Comparison of ENCODE assay signal across 8 cellular contexts in the genomic region with DNA sequence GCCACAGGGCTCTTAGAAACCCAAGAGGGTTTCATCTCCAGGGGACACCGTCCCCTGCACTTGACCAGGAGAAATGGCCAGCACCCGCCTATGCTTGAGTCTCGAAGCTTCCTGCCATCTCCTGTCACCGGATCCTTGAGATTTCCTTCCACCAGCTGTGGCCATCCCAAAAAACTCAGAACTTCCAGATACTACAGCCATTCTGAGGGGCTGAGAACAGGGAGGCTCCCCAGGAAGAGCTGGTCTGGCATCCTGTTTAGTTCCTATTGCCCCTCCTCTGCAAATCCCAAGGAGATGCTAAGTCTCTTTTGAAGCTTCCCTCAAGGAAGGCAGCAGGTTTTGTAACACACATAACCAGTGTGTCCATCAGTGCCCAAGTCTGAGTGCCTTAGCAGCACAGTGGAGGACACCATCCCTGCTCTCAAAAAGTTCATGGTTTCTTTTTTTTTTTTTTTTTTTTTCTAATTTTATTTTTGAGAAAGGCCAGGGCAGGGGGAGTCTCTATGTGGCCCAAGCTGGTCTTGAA. TPM values are rescaled to one million over a fixed set of nuclear protein-coding genes. Genes with fewer than 3 reads are reported as not detected.
DNase-seq lines count a peak whose midpoint lies in the region; ATAC-seq and TF ChIP-seq lines count a peak whose summit lies in the region.

No MANE protein-coding gene starts in this region.

- no peak overlapping the region for H3K4ac ChIP-seq in neuronal stem cell (ENCODE audit: low read length)

- no peak overlapping the region for H4K8ac ChIP-seq in neuronal stem cell (ENCODE audit: low read depth, low read length)

- peak overlapping the region; percentile 82; the same call in 1 of the 2 replicates for H3K27ac ChIP-seq in C4-2B
- no peak overlapping the region for H3K27ac ChIP-seq in neuronal stem cell (replicated peaks; ENCODE audit: low read length)

- H3K18ac ChIP-seq in neuronal stem cell (ENCODE audit: low read length): no peak overlapping the region

- peak overlapping the region; percentile 85 for H3K4me3 ChIP-seq in NB4 (ENCODE audit: low read depth, low read length)
- H3K4me3 ChIP-seq in neuronal stem cell (ENCODE audit: low read length in 2 of 2): peak overlapping the region in 1 of 2 donors; percentile 70

- peaks cover 22 to 37% of the 10 kb centered on the region in 2 donors for H3K4me1 ChIP-seq in neuronal stem cell (ENCODE audit: control insufficient read depth in 2 of 2, insufficient read depth in 1 of 2, low read depth in 1 of 2, low read length in 2 of 2)

- H2BK15ac ChIP-seq in neuronal stem cell (ENCODE audit: low read length): no peak overlapping the region

- no peak for ATAC-seq in GM21619 (IDR thresholded peaks at IDR 0.05; ENCODE audit: unreplicated experiment)

- no peak overlapping the region for H2BK120ac ChIP-seq in neuronal stem cell (ENCODE audit: low read depth, low read length)

- H4K91ac ChIP-seq in neuronal stem cell (ENCODE audit: low read depth, low read length, poor library complexity): no peak overlapping the region

- H3K4me1 Mint-ChIP-seq in dendritic cell treated with granulocyte-macrophage colony-stimulating factor and Interleukin-4, amounts not matched to agents 40 ng/mL and 50 ng/mL, for 4 days (ENCODE audit: low read depth): peaks cover 68% of the 10 kb centered on the region
- H3K4me1 Mint-ChIP-seq in nephron: peaks cover 47% of the 10 kb centered on the region

- no peak overlapping the region for H3K23ac ChIP-seq in neuronal stem cell (ENCODE audit: low read depth, low read length, poor library complexity)

- peak overlapping the region; percentile 96 for H3K27ac Mint-ChIP-seq in dendritic cell treated with granulocyte-macrophage colony-stimulating factor and Interleukin-4, amounts not matched to agents 40 ng/mL and 50 ng/mL, for 4 days
- H3K27ac Mint-ChIP-seq in nephron: peak overlapping the region; percentile 56 to 90 (median 77)

- TF ChIP-seq CTCF in C4-2B (conservative IDR thresholded peaks at IDR 0.05) (no peak), NB4 (IDR thresholded peaks at IDR 0.05; ENCODE audit: low read depth, low read length) (no peak), nephron (IDR thresholded peaks at IDR 0.05; ENCODE audit: unreplicated experiment in 3 of 3) (no peak)

- WGBS in neuronal stem cell (ENCODE audit: extremely low coverage in 2 of 2, insufficient read length in 2 of 2, insufficient replicate concordance in 1 of 2), 2 donors: no CpG with 5 or more reads among the region's 4 CpGs

- no peak overlapping the region for H2BK12ac ChIP-seq in neuronal stem cell (ENCODE audit: low read length)

- no peaks in the 10 kb centered on the region for H3K27me3 Mint-ChIP-seq in dendritic cell treated with granulocyte-macrophage colony-stimulating factor and Interleukin-4, amounts not matched to agents 40 ng/mL and 50 ng/mL, for 4 days
- H3K27me3 Mint-ChIP-seq in nephron (ENCODE audit: low read depth): no peaks in the 10 kb centered on the region

- DNase-seq in NB4 (ENCODE audit: low read depth) (no peak), neuronal stem cell (ENCODE audit: low spot score) (no peak), islet precursor cell (no peak), putamen (ENCODE audit: low spot score) (no peak)

- H3K4me2 ChIP-seq in neuronal stem cell (ENCODE audit: insufficient read depth, low read length, poor library complexity, severe bottlenecking): no peak overlapping the region

- no peak overlapping the region for H3K14ac ChIP-seq in neuronal stem cell (ENCODE audit: low read length)

- H2AK5ac ChIP-seq in neuronal stem cell (ENCODE audit: low read depth, low read length): no peak overlapping the region

- peak overlapping the region; percentile 92 for H3K4me3 Mint-ChIP-seq in dendritic cell treated with granulocyte-macrophage colony-stimulating factor and Interleukin-4, amounts not matched to agents 40 ng/mL and 50 ng/mL, for 4 days
- peak overlapping the region; percentile 87 to 92 (median 92) for H3K4me3 Mint-ChIP-seq in nephron

- intact Hi-C loops in dendritic cell treated with granulocyte-macrophage colony-stimulating factor and Interleukin-4, amounts not matched to agents 40 ng/mL and 50 ng/mL, for 4 days (cut with micrococcal nuclease): no loop called here

- H3K36me3 ChIP-seq in neuronal stem cell (replicated peaks in 1 of 2; ENCODE audit: control insufficient read depth in 2 of 2, insufficient read depth in 2 of 2, low read length in 2 of 2): peaks cover 8 to 51% of the 10 kb centered on the region in 2 donors

- no peak overlapping the region for H2AFZ ChIP-seq in neuronal stem cell (ENCODE audit: low read length)

- no peaks in the 10 kb centered on the region for H3K27me3 ChIP-seq in neuronal stem cell (ENCODE audit: control insufficient read depth in 3 of 3, insufficient read depth in 3 of 3, low read depth in 1 of 3, low read length in 3 of 3)

- H3K79me1 ChIP-seq in neuronal stem cell (ENCODE audit: low read depth, low read length): peaks cover 14% of the 10 kb centered on the region

- no peak overlapping the region for H3K9ac ChIP-seq in neuronal stem cell (ENCODE audit: low read depth, low read length, poor library complexity)

- H3K9me3 ChIP-seq in neuronal stem cell (replicated peaks in 1 of 2; ENCODE audit: control insufficient read depth in 2 of 2, insufficient read depth in 1 of 2, low read depth in 1 of 2, low read length in 2 of 2): peaks cover 0 to 1% of the 10 kb centered on the region in 2 donors

- H3K36me3 Mint-ChIP-seq in dendritic cell treated with granulocyte-macrophage colony-stimulating factor and Interleukin-4, amounts not matched to agents 40 ng/mL and 50 ng/mL, for 4 days (ENCODE audit: low read depth): peaks cover 41% of the 10 kb centered on the region
- peaks cover 12% of the 10 kb centered on the region for H3K36me3 Mint-ChIP-seq in nephron (ENCODE audit: low read depth)

- no peaks in the 10 kb centered on the region for H3K9me3 Mint-ChIP-seq in dendritic cell treated with granulocyte-macrophage colony-stimulating factor and Interleukin-4, amounts not matched to agents 40 ng/mL and 50 ng/mL, for 4 days
- H3K9me3 Mint-ChIP-seq in nephron: no peaks in the 10 kb centered on the region

- TF ChIP-seq POLR2A in NB4 (IDR thresholded peaks at IDR 0.05; ENCODE audit: extremely low read depth, insufficient read length): no peak

- H2BK5ac ChIP-seq in neuronal stem cell (ENCODE audit: low read length): no peak overlapping the region

RNA-seq across cellular contexts. Expression of a gene that starts 2.0 kb away (rescaled TPM):
- 43.3 TPM for polyA plus RNA-seq in neuronal stem cell (2013, experiment 1 of 2)
- 46.8 TPM for polyA plus RNA-seq in neuronal stem cell (2013, experiment 2 of 2)

RNA-seq across cellular contexts. Expression of a gene that starts 26.8 kb away (rescaled TPM):
- polyA plus RNA-seq in neuronal stem cell (2013, experiment 1 of 2): 28.7 TPM
- polyA plus RNA-seq in neuronal stem cell (2013, experiment 2 of 2): 29.6 TPM

RNA-seq across cellular contexts. Expression of a gene that starts 41.0 kb away (rescaled TPM):
- polyA plus RNA-seq in neuronal stem cell (2013, experiment 1 of 2): 1.8 TPM
- 1.6 TPM for polyA plus RNA-seq in neuronal stem cell (2013, experiment 2 of 2)
